10 cellular contexts compared by ENCODE assay signal in the genomic region with DNA sequence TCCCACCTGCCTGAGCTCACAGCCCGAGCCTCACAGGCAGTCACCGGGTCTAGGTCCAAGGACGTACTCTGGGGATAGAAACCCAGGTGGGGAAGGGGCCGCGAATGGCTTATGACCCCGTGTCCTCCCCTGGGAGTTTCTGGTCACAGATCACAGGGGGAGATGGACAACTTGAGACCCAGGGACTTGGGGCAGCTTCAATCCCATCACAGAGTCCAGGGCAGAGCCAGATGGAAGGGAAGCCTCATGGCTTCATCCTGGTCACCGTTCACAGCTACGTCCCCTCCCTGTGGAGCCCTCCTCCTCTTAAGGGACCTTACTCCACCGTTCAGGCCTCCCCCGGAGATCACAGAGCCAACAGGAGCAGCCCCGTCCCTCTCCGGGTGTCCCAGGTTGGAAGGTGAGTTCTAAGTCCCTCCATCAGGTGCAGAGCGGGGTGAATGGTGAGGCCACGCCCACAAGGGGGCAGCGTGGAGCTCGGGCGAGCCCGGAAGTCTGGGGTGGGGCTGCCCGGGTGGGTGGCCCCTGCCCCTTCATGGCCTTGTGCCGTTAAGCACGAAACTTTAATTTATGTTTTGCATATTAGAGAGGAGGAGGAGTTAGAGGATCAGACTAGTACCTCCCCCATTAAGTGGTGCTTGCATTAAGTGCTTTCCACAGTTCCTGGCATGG. TPM values are rescaled to one million over a fixed set of nuclear protein-coding genes. Genes with fewer than 3 reads are reported as not detected.
DNase-seq lines count a peak whose midpoint lies in the region; ATAC-seq lines count a peak whose summit lies in the region.
"Not testable (repeated sequence)": the region's sequence is repeated elsewhere in the genome, so short reads cannot be mapped to it uniquely, and the experiment has no call there.
"Had no signal": no experiment of that assay in that cellular context is flagged by ENCODE, and none has a peak within 500 bp of the region (broad histone marks: within the 10 kb centered on the region; RNA-seq: fewer than 3 reads in every experiment).

No MANE protein-coding gene starts in this region.

- peaks cover 4 to 43% (median 10%) of the 10 kb centered on the region in 3 donors for H3K36me3 Mint-ChIP-seq in CD8-positive, alpha-beta memory T cell

- not testable (repeated sequence) for H3K4me3 Mint-ChIP-seq in CD8-positive, alpha-beta memory T cell

- not testable (repeated sequence) for H3K27me3 Mint-ChIP-seq in CD8-positive, alpha-beta memory T cell

- H3K9me3 Mint-ChIP-seq in CD8-positive, alpha-beta memory T cell, result not testable (repeated sequence)

- POLR2A ChIA-PET in CD8-positive, alpha-beta memory T cell (lab: Charles Lee), result not testable (repeated sequence)

- CTCF ChIA-PET in CD8-positive, alpha-beta memory T cell (lab: Charles Lee), result interaction anchor here (0.6 kb wide), 1 partner anchor 30 kb away, joined by 4 read pairs; no protein-coding TSS in a partner anchor

- H3K4me3 ChIP-seq in CD8-positive, alpha-beta memory T cell (ENCODE audit: low read length), result not testable (repeated sequence)

- not testable (repeated sequence) for H3K27ac ChIP-seq in CD8-positive, alpha-beta memory T cell (ENCODE audit: low read depth, low read length)

- H3K36me3 ChIP-seq in CD8-positive, alpha-beta memory T cell (ENCODE audit: insufficient read depth, low read length), result peaks cover 25% of the 10 kb centered on the region

- not testable (repeated sequence) for H3K9me3 ChIP-seq in CD8-positive, alpha-beta memory T cell (ENCODE audit: low read length)

- peak; percentile 63 to 81 (median 69) for DNase-seq in CD8-positive, alpha-beta memory T cell
- DNase-seq in activated CD4-positive, alpha-beta T cell treated with anti-CD3 and anti-CD28 coated beads for 4 hours, result peak; percentile 49 to 66
- peak; percentile 56 for DNase-seq in activated T-helper 9 cell treated with anti-CD3 and anti-CD28 coated beads, Interleukin-2, amount 50 U/mL, for 16 hours (ENCODE audit: low read depth)
- DNase-seq in Right ventricle myocardium superior, result not testable (repeated sequence)
- DNase-seq in stimulated activated CD4-positive, alpha-beta T cell treated with anti-CD3 and anti-CD28 coated beads, Interleukin-12 subunit alpha, Interleukin-12 subunit beta, amount 100 ng/mL, for 24 hours (ENCODE audit: low read depth in 2 of 2), result peak; percentile 26 to 61
- peak; percentile 81 for DNase-seq in stimulated activated CD8-positive, alpha-beta memory T cell treated with anti-CD3 and anti-CD28 coated beads, Interleukin-4, amount 100 ng/mL, for 48 hours

- not testable (repeated sequence) for H3K27me3 ChIP-seq in CD8-positive, alpha-beta memory T cell (ENCODE audit: insufficient read depth, low read length, poor library complexity, severe bottlenecking)

- ATAC-seq in GM19467 (IDR thresholded peaks at IDR 0.05; ENCODE audit: unreplicated experiment), result peak; percentile 76
- ATAC-seq in HG03571 (IDR thresholded peaks at IDR 0.05; ENCODE audit: unreplicated experiment), result peak; percentile 78
- peak; percentile 49 for ATAC-seq in Right ventricle myocardium superior (ENCODE audit: poor library complexity)

- peaks cover 31% of the 10 kb centered on the region for H3K4me1 ChIP-seq in CD8-positive, alpha-beta memory T cell (ENCODE audit: insufficient read depth, low read length)

- peak overlapping the region in 1 of 8 donors; percentile 79 for H3K27ac Mint-ChIP-seq in CD8-positive, alpha-beta memory T cell

- peaks cover 36 to 41% (median 39%) of the 10 kb centered on the region in 3 donors for H3K4me1 Mint-ChIP-seq in CD8-positive, alpha-beta memory T cell

- intact Hi-C loops in Right ventricle myocardium superior (cut with DNase I), result not testable (repeated sequence)

RNA-seq across cellular contexts. Expression of a gene that starts 5.4 kb away (rescaled TPM):
- total RNA-seq in CD8-positive, alpha-beta memory T cell, result 10 to 100 TPM; 12.9 to 13.1 TPM
- polyA plus RNA-seq in CD8-positive, alpha-beta memory T cell, result 110 TPM
- total RNA-seq in Right ventricle myocardium superior, result 6.3 TPM
- total RNA-seq: cardiac muscle cell, G401 had no signal
- polyA plus RNA-seq: cardiac muscle cell had no signal

RNA-seq across cellular contexts. Expression of a gene that starts 20.3 kb away (rescaled TPM):
- total RNA-seq in CD8-positive, alpha-beta memory T cell, result not detected
- polyA plus RNA-seq in CD8-positive, alpha-beta memory T cell, result not detected
- total RNA-seq in Right ventricle myocardium superior, result not detected
- total RNA-seq: cardiac muscle cell, G401 had no signal
- polyA plus RNA-seq: cardiac muscle cell had no signal

RNA-seq across cellular contexts. Expression of a gene that starts 46.3 kb away (rescaled TPM):
- total RNA-seq in CD8-positive, alpha-beta memory T cell, result not detected
- polyA plus RNA-seq in CD8-positive, alpha-beta memory T cell, result not detected
- 1.3 TPM for total RNA-seq in Right ventricle myocardium superior
- total RNA-seq: cardiac muscle cell, G401 had no signal
- polyA plus RNA-seq: cardiac muscle cell had no signal

RNA-seq across cellular contexts. Expression of a gene that starts 56.0 kb away (rescaled TPM):
- under 1 TPM in 1 of 2 experiments, not detected in 1; 0.66 TPM for total RNA-seq in CD8-positive, alpha-beta memory T cell
- not detected for polyA plus RNA-seq in CD8-positive, alpha-beta memory T cell
- 1.5 TPM for total RNA-seq in Right ventricle myocardium superior
- total RNA-seq: cardiac muscle cell had no signal
